In genomic region chr19:1259873-1260748, GRCh38 we compare ENCODE assay signal across 2 cellular contexts.
A peak's percentile ranks its signal among the peaks of the same experiment; 100 is the strongest.
TF ChIP-seq lines count a peak whose summit lies in the region.

No MANE protein-coding gene starts in this region.

TF ChIP-seq in GM12878, 131 proteins besides CTCF, POLR2A, EP300 and RAD21 (continues in another document):
- TF ChIP-seq PML (IDR thresholded peaks at IDR 0.05; ENCODE audit: low read length) (no peak), PAX5 (IDR thresholded peaks at IDR 0.05; ENCODE audit: borderline replicate concordance, low read depth, low read length) (peak; percentile 73; the same call in 1 of the 2 replicates), MXI1 (IDR thresholded peaks at IDR 0.05; ENCODE audit: low read depth, low read length) (no peak), TCF12 (IDR thresholded peaks at IDR 0.05; ENCODE audit: low read depth, low read length) (no peak), TARDBP (IDR thresholded peaks at IDR 0.05; ENCODE audit: borderline replicate concordance) (no peak), SMARCA5 (IDR thresholded peaks at IDR 0.05) (peak; percentile 40), ELK1 (IDR thresholded peaks at IDR 0.05; ENCODE audit: low read depth, low read length) (no peak), SPI1 (IDR thresholded peaks at IDR 0.05; ENCODE audit: borderline replicate concordance, insufficient read depth, low read depth, low read length) (no peak), RELB (IDR thresholded peaks at IDR 0.05; ENCODE audit: low read depth) (no peak), BHLHE40 (IDR thresholded peaks at IDR 0.05; ENCODE audit: borderline replicate concordance in 1 of 2, low read depth in 2 of 2, low read length in 1 of 2) (peak; percentile 49 to 76; a peak in 3 of 4 replicates), MEF2B (IDR thresholded peaks at IDR 0.05; ENCODE audit: partially characterized antibody, poor library complexity, severe bottlenecking) (peak; percentile 64), IRF3 (IDR thresholded peaks at IDR 0.05) (no peak), MYB (IDR thresholded peaks at IDR 0.05; ENCODE audit: borderline replicate concordance, low read depth, low read length) (no peak), NBN (IDR thresholded peaks at IDR 0.05) (peak; percentile 36; the same call in 1 of the 2 replicates), FOXK2 (IDR thresholded peaks at IDR 0.05) (no peak), ETV6 (conservative IDR thresholded peaks at IDR 0.05 in 1 of 2, IDR thresholded peaks at IDR 0.05 in 1 of 2; ENCODE audit: borderline replicate concordance in 1 of 2, low read depth in 1 of 2) (0 out of 4 replicates have a peak, but pooled peaks of 1 of the 2 experiments have one; percentile 40), ZNF274 (IDR thresholded peaks at IDR 0.05; ENCODE audit: insufficient read depth, insufficient read length) (no peak), PKNOX1 (IDR thresholded peaks at IDR 0.05) (no peak), ESRRA (IDR thresholded peaks at IDR 0.05; ENCODE audit: low read length) (no peak; the same call in 1 of the 2 replicates), BCL11A (IDR thresholded peaks at IDR 0.05; ENCODE audit: low read depth, low read length) (no peak), IKZF1 (conservative IDR thresholded peaks at IDR 0.05) (peak; percentile 38; the same call in 1 of the 2 replicates), GATAD2B (conservative IDR thresholded peaks at IDR 0.05; ENCODE audit: low read depth) (peak; percentile 79), ZNF24 (IDR thresholded peaks at IDR 0.05) (no peak), CHD2 (IDR thresholded peaks at IDR 0.05; ENCODE audit: borderline replicate concordance, low read depth, low read length) (no peak), USF1 (IDR thresholded peaks at IDR 0.05; ENCODE audit: borderline replicate concordance, extremely low read length, insufficient read depth, low read depth, low read length) (no peak)

TF ChIP-seq in liver, 16 proteins besides CTCF, POLR2A, EP300 and RAD21:
- no peak for TF ChIP-seq SP1 (IDR thresholded peaks at IDR 0.05)
- TF ChIP-seq FOXA1 (IDR thresholded peaks at IDR 0.05) = no peak
- TF ChIP-seq TAF1 (conservative IDR thresholded peaks at IDR 0.05) = no peak
- TF ChIP-seq RXRA (IDR thresholded peaks at IDR 0.05) = no peak
- peak; percentile 48 for TF ChIP-seq NR2F2 (IDR thresholded peaks at IDR 0.05)
